Comparison of ENCODE assay signal across 1 cellular context in genomic region chr3:23153034-23153433, GRCh38.
TF ChIP-seq lines count a peak whose summit lies in the region.

No MANE protein-coding gene starts in this region.

TF ChIP-seq in GM23338, 12 proteins besides CTCF, POLR2A, EP300 and RAD21 (continued from another document):
- TF ChIP-seq ZNF462 (CRISPR knock-in tag; IDR thresholded peaks at IDR 0.05) (no peak), CREB1 (CRISPR knock-in tag; IDR thresholded peaks at IDR 0.05; ENCODE audit: low read depth) (no peak), ZNF114 (CRISPR knock-in tag; IDR thresholded peaks at IDR 0.05) (no peak), REST (IDR thresholded peaks at IDR 0.05; ENCODE audit: unreplicated experiment) (no peak), STAT1 (IDR thresholded peaks at IDR 0.05; ENCODE audit: unreplicated experiment) (no peak), POLR2AphosphoS5 (IDR thresholded peaks at IDR 0.05; ENCODE audit: low read depth) (no peak), NANOG (IDR thresholded peaks at IDR 0.05; ENCODE audit: borderline replicate concordance) (no peak), EZH2phosphoT487 (IDR thresholded peaks at IDR 0.05; ENCODE audit: unreplicated experiment) (no peak), ZNF331 (CRISPR knock-in tag; IDR thresholded peaks at IDR 0.05; ENCODE audit: low read depth) (no peak), EZH2 (IDR thresholded peaks at IDR 0.05; ENCODE audit: low read depth, unreplicated experiment) (no peak), JUNB (IDR thresholded peaks at IDR 0.05; ENCODE audit: unreplicated experiment) (no peak)
